39 cellular contexts compared by ENCODE assay signal in the genomic region with DNA sequence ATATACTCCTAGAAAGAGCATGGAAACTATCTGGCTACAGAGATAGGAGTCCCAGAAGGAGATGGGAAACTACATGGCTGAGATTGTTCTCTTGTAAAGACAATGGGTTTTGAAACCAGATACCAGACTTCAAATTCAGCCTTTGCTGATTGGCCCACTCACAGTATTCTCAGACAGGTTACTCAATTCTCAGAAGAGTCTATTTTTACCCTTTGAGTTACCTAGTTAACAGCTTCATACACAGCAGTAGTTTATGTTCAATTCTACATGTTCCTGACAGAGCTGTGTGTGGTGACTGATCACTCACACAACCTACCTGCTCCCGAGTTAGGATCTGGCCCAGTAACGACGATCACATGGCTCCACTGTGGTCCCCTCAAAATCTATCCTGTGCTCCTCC. TPM values are rescaled to one million over a fixed set of nuclear protein-coding genes. Genes with fewer than 3 reads are reported as not detected.
"Had no signal": no experiment of that assay in that cellular context is flagged by ENCODE, and none has a peak within 500 bp of the region (broad histone marks: within the 10 kb centered on the region; RNA-seq: fewer than 3 reads in every experiment).

No MANE protein-coding gene starts in this region.

- FAIRE-seq: astrocyte, TTC549 had no signal

- H3K4me3 Mint-ChIP-seq: activated B cell treated with CpG ODN at 0.5 μM for 24 hours; activated CD4-positive, alpha-beta memory T cell treated with anti-CD3 and anti-CD28 coated beads for 36 hours; activated CD4-positive, alpha-beta T cell treated with anti-CD3 and anti-CD28 coated beads, Interleukin-2, amount 10 ng/mL, durations not matched to agents 24 days and 14 days; activated CD8-positive, alpha-beta T cell treated with anti-CD3 and anti-CD28 coated beads for 36 hours; activated naive CD4-positive, alpha-beta T cell treated with anti-CD3 and anti-CD28 coated beads for 36 hours; activated naive CD8-positive, alpha-beta T cell treated with anti-CD3 and anti-CD28 coated beads for 36 hours; activated T-cell treated with anti-CD3 and anti-CD28 coated beads, Interleukin-2, amount 50 U/mL, for 4 hours; activated T-cell treated with anti-CD3 and anti-CD28 coated beads, Interleukin-2, amount 50 U/mL, for 72 hours; activated T-helper 1 cell treated with anti-CD3 and anti-CD28 coated beads, Interleukin-12 subunit alpha, Interleukin-12 subunit beta, Interleukin-2, Interleukin-4 antibody, amounts not matched to agents 30 ng/mL and 10 ng/mL and 1 ng/mL, durations not matched to agents 14 hours and 24 hours and 36 hours; activated T-helper 17 cell treated with anti-CD3 and anti-CD28 coated beads, Interleukin-2, amount 50 U/mL, for 72 hours; T-helper 1 cell treated with Interleukin-12 subunit alpha and Interleukin-12 subunit beta and Interleukin-4 antibody, amounts not matched to agents 30 μg/mL and 1 μg/mL, for 36 hours; T-helper 2 cell treated with Interferon-gamma antibody and Interleukin-4, amounts not matched to agents 5 μg/mL and 100 μg/mL, for 36 hours had no signal

- H3K27ac Mint-ChIP-seq: activated B cell treated with CpG ODN at 0.5 μM for 24 hours; activated CD4-positive, alpha-beta memory T cell treated with anti-CD3 and anti-CD28 coated beads for 36 hours; activated CD4-positive, alpha-beta T cell treated with anti-CD3 and anti-CD28 coated beads, Interleukin-2, amount 10 ng/mL, durations not matched to agents 24 days and 14 days; activated CD8-positive, alpha-beta T cell treated with anti-CD3 and anti-CD28 coated beads for 36 hours; activated naive CD4-positive, alpha-beta T cell treated with anti-CD3 and anti-CD28 coated beads for 36 hours; activated naive CD8-positive, alpha-beta T cell treated with anti-CD3 and anti-CD28 coated beads for 36 hours; activated T-cell treated with anti-CD3 and anti-CD28 coated beads, Interleukin-2, amount 50 U/mL, for 72 hours; activated T-helper 1 cell treated with anti-CD3 and anti-CD28 coated beads, Interleukin-12 subunit alpha, Interleukin-12 subunit beta, Interleukin-2, Interleukin-4 antibody, amounts not matched to agents 30 ng/mL and 10 ng/mL and 1 ng/mL, durations not matched to agents 14 hours and 24 hours and 36 hours; activated T-helper 17 cell treated with anti-CD3 and anti-CD28 coated beads, Interleukin-2, amount 50 U/mL, for 72 hours; T-helper 1 cell treated with Interleukin-12 subunit alpha and Interleukin-12 subunit beta and Interleukin-4 antibody, amounts not matched to agents 30 μg/mL and 1 μg/mL, for 36 hours; T-helper 2 cell treated with Interferon-gamma antibody and Interleukin-4, amounts not matched to agents 5 μg/mL and 100 μg/mL, for 36 hours had no signal

- H3K27me3 ChIP-seq: adrenal gland, body of pancreas, brain microvascular endothelial cell, breast epithelium had no signal

- H3K4me1 Mint-ChIP-seq: activated B cell treated with CpG ODN at 0.5 μM for 24 hours; activated CD4-positive, alpha-beta T cell treated with anti-CD3 and anti-CD28 coated beads, Interleukin-2, amount 10 ng/mL, durations not matched to agents 24 days and 14 days had no signal

- H3K27me3 Mint-ChIP-seq: activated B cell treated with CpG ODN at 0.5 μM for 24 hours; activated CD4-positive, alpha-beta memory T cell treated with anti-CD3 and anti-CD28 coated beads for 36 hours; activated CD4-positive, alpha-beta T cell treated with anti-CD3 and anti-CD28 coated beads, Interleukin-2, amount 10 ng/mL, durations not matched to agents 24 days and 14 days; activated CD8-positive, alpha-beta T cell treated with anti-CD3 and anti-CD28 coated beads for 36 hours; activated naive CD8-positive, alpha-beta T cell treated with anti-CD3 and anti-CD28 coated beads for 36 hours; activated T-helper 17 cell treated with anti-CD3 and anti-CD28 coated beads, Interleukin-2, amount 50 U/mL, for 72 hours had no signal

- DNase-seq: activated B cell treated with CpG ODN at 0.5 μM for 24 hours; activated CD4-positive, alpha-beta memory T cell treated with anti-CD3 and anti-CD28 coated beads for 36 hours; activated CD4-positive, alpha-beta T cell treated with anti-CD3 and anti-CD28 coated beads for 4 hours; activated CD4-positive, alpha-beta T cell treated with anti-CD3 and anti-CD28 coated beads, Interleukin-2, amount 10 ng/mL, durations not matched to agents 24 days and 14 days; activated CD4-positive, alpha-beta T cell treated with anti-CD3 and anti-CD28 coated beads, Interleukin-2, amount 50 U/mL, for 1 hour; activated CD4-positive, alpha-beta T cell treated with anti-CD3 and anti-CD28 coated beads, Interleukin-2, amount 50 U/mL, for 4 hours; activated CD4-positive, CD25-positive, alpha-beta regulatory T cell treated with anti-CD3 and anti-CD28 coated beads, Interleukin-2, amount 50 U/mL, for 72 hours; activated CD8-positive, alpha-beta memory T cell treated with anti-CD3 and anti-CD28 coated beads, Interleukin-2, amount 50 U/mL, for 4 hours; activated CD8-positive, alpha-beta T cell treated with anti-CD3 and anti-CD28 coated beads for 36 hours; activated effector memory CD4-positive, alpha-beta T cell treated with anti-CD3 and anti-CD28 coated beads, Interleukin-2, amount 50 U/mL, for 16 hours; activated gamma-delta T cell treated with Interleukin-2 at 50 U/mL for 16 hours; activated naive CD4-positive, alpha-beta T cell; activated naive CD4-positive, alpha-beta T cell treated with anti-CD3 and anti-CD28 coated beads for 36 hours; activated naive CD4-positive, alpha-beta T cell treated with anti-CD3 and anti-CD28 coated beads, Interleukin-2, amount 50 U/mL, for 16 hours; activated naive CD8-positive, alpha-beta T cell treated with anti-CD3 and anti-CD28 coated beads for 36 hours; activated T-cell treated with anti-CD3 and anti-CD28 coated beads for 4 hours; activated T-cell treated with anti-CD3 and anti-CD28 coated beads, Interleukin-2, amount 50 U/mL, for 1 hour; activated T-cell treated with anti-CD3 and anti-CD28 coated beads, Interleukin-2, amount 50 U/mL, for 4 hours; activated T-cell treated with anti-CD3 and anti-CD28 coated beads, Interleukin-2, amount 50 U/mL, for 72 hours; adrenal gland; amniotic stem cell; aorta; body of pancreas; brain microvascular endothelial cell; central memory CD4-positive, alpha-beta T cell; T-helper 1 cell; T-helper 2 cell; T-helper 9 cell had no signal

- H3K4me1 ChIP-seq: adrenal gland, body of pancreas, breast epithelium had no signal

- ATAC-seq: activated CD8-positive, alpha-beta T cell treated with anti-CD3 and anti-CD28 coated beads for 36 hours; activated naive CD4-positive, alpha-beta T cell treated with anti-CD3 and anti-CD28 coated beads, Interleukin-2, amount 50 U/mL, for 72 hours; activated T-cell treated with anti-CD3 and anti-CD28 coated beads, Interleukin-2, amount 50 U/mL, for 4 hours; activated T-cell treated with anti-CD3 and anti-CD28 coated beads, Interleukin-2, amount 50 U/mL, for 72 hours; activated T-helper 17 cell treated with anti-CD3 and anti-CD28 coated beads, Interleukin-2, amount 50 U/mL, for 72 hours; body of pancreas had no signal

- H3K4me3 ChIP-seq: adrenal gland, body of pancreas, breast epithelium had no signal

- H3K9me3 ChIP-seq: adrenal gland, body of pancreas had no signal

- H3K27ac ChIP-seq: adrenal gland, body of pancreas, brain microvascular endothelial cell, breast epithelium, VCaP had no signal

RNA-seq across cellular contexts. Expression of a gene that starts 51.9 kb away (rescaled TPM):
- total RNA-seq: activated B cell treated with CpG ODN at 0.5 μM for 24 hours; activated CD4-positive, alpha-beta memory T cell treated with anti-CD3 and anti-CD28 coated beads for 36 hours; activated CD4-positive, alpha-beta T cell treated with anti-CD3 and anti-CD28 coated beads, Interleukin-2, amount 10 ng/mL, durations not matched to agents 24 days and 14 days; activated CD8-positive, alpha-beta memory T cell treated with anti-CD3 and anti-CD28 coated beads for 36 hours; activated CD8-positive, alpha-beta T cell treated with anti-CD3 and anti-CD28 coated beads for 36 hours; activated naive CD4-positive, alpha-beta T cell treated with anti-CD3 and anti-CD28 coated beads for 36 hours; activated naive CD4-positive, alpha-beta T cell treated with anti-CD3 and anti-CD28 coated beads, Interleukin-2, amount 50 U/mL, for 72 hours; activated T-cell treated with anti-CD3 and anti-CD28 coated beads, Interleukin-2, amount 50 U/mL, for 4 hours; activated T-helper 1 cell treated with anti-CD3 and anti-CD28 coated beads, Interleukin-12 subunit alpha, Interleukin-12 subunit beta, Interleukin-2, Interleukin-4 antibody, amounts not matched to agents 30 ng/mL and 10 ng/mL and 1 ng/mL, durations not matched to agents 14 hours and 24 hours and 36 hours; astrocyte; cerebellum had no signal
